8 cellular contexts compared by ENCODE assay signal in the genomic region with DNA sequence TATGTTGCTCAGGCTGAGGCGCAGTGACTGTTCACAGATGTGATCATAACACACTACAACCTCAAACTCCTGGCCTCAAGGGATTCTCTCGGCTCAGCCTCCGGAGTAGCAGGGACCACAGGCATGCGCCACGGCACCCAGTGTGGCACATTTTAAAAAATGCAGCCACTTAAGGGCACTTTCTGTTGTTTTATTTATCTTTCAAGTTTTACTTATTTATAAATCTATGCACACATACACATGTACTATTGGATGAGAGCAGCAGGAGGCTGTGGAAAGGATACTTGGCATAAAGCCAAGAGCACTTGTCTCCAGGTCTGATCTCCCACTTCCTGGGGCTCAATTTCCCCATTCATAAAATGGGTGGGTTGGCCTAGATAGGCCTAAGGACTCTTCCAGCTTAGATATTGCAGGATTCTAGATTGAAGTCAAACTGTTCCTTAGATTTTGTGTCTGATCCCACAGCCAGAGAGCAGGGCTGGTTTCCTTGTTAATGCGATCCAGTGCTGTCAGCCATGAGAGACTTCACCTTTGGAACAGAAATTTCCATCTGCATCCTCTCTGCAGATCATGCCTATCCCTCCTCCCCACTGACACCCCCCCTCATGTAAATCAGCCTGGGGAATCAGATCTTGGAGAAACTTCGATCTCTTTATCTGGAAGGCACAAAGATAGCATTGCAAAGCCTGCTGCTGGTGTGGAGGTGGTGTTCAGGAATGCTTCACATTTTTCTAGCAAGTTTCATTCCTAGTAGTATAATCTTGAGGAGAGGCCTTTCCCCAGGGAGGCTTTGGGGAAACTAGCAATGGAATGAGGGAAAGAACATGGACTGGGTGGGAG. TPM values are rescaled to one million over a fixed set of nuclear protein-coding genes. Genes with fewer than 3 reads are reported as not detected.
DNase-seq lines count a peak whose midpoint lies in the region.

No MANE protein-coding gene starts in this region.

- intact Hi-C loops in dendritic cell treated with granulocyte-macrophage colony-stimulating factor and Interleukin-4, amounts not matched to agents 40 ng/mL and 50 ng/mL, for 4 days (cut with micrococcal nuclease) = no loop called here

- DNase-seq in NCI-H1417 (lab: John Stamatoyannopoulos, UW) (peak; percentile 14 to 63 (median 42)), NCI-H1417 treated with DMSO at 0.1 percent for 48 hours (lab: John Stamatoyannopoulos, UW) (no peak), NCI-H1105 treated with DMSO at 0.1 percent for 48 hours (lab: John Stamatoyannopoulos, UW) (peak; percentile 8), renal cortical epithelial cell (ENCODE audit: low read depth) (peak; percentile 74), UCSD-AML1 (lab: John Stamatoyannopoulos, UW; ENCODE audit: unreplicated experiment) (no peak), iPS-NIHi7 (ENCODE audit: extremely low spot score) (no peak), NCI-H187 (lab: John Stamatoyannopoulos, UW) (no peak)

- H3K36me3 Mint-ChIP-seq in dendritic cell treated with granulocyte-macrophage colony-stimulating factor and Interleukin-4, amounts not matched to agents 40 ng/mL and 50 ng/mL, for 4 days (ENCODE audit: low read depth) = no peaks in the 10 kb centered on the region

- H3K4me3 Mint-ChIP-seq in dendritic cell treated with granulocyte-macrophage colony-stimulating factor and Interleukin-4, amounts not matched to agents 40 ng/mL and 50 ng/mL, for 4 days = no peak overlapping the region

- H3K27me3 Mint-ChIP-seq in dendritic cell treated with granulocyte-macrophage colony-stimulating factor and Interleukin-4, amounts not matched to agents 40 ng/mL and 50 ng/mL, for 4 days = no peaks in the 10 kb centered on the region

- peak overlapping the region; percentile 86 for H3K27ac Mint-ChIP-seq in dendritic cell treated with granulocyte-macrophage colony-stimulating factor and Interleukin-4, amounts not matched to agents 40 ng/mL and 50 ng/mL, for 4 days

- no peaks in the 10 kb centered on the region for H3K9me3 Mint-ChIP-seq in dendritic cell treated with granulocyte-macrophage colony-stimulating factor and Interleukin-4, amounts not matched to agents 40 ng/mL and 50 ng/mL, for 4 days

- H3K4me1 Mint-ChIP-seq in dendritic cell treated with granulocyte-macrophage colony-stimulating factor and Interleukin-4, amounts not matched to agents 40 ng/mL and 50 ng/mL, for 4 days (ENCODE audit: low read depth) = peaks cover 48% of the 10 kb centered on the region

RNA-seq across cellular contexts. Expression of a gene that starts 24.7 kb away (rescaled TPM):
- 24.7 and 103 TPM in 2 replicates for total RNA-seq in renal cortical epithelial cell

Comparison
In these comparisons a context has a peak if more than half of its experiments do, and no peak if none do; other contexts are left out.
1. DNase-seq: peak in NCI-H1417 (3 of 3), NCI-H1105 treated with DMSO at 0.1 percent for 48 hours (single experiment) and renal cortical epithelial cell (single experiment); none in NCI-H1417 treated with DMSO at 0.1 percent for 48 hours (single experiment), UCSD-AML1 (single experiment), iPS-NIHi7 (single experiment) and NCI-H187 (0 of 2).